In the genomic region with DNA sequence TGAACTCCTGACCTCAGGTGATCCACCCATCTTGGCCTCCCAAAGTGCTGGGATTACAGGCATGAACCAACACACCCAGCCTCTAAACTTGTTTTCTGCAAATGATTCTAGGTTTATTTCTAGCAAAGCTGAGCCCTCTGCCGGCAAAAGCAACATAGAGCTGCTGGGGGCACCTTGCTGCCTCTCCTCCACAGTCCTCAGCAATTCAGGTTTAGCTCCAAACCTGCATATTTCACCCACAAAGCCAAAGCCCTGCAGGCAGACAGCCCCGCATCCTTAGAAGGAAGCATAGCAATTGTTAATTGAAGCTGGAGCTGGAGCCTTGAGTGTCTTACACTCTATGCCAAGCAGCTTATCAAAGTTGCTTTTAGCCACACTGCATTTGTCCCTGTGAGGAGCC, we compare ENCODE assay signal across 16 cellular contexts. TPM values are rescaled to one million over a fixed set of nuclear protein-coding genes. Genes with fewer than 3 reads are reported as not detected.
"Had no signal": no experiment of that assay in that cellular context is flagged by ENCODE, and none has a peak within 500 bp of the region (broad histone marks: within the 10 kb centered on the region; RNA-seq: fewer than 3 reads in every experiment).

No MANE protein-coding gene starts in this region.

- H3K4me3 ChIP-seq: lung, skin epidermis, thyroid gland, vagina had no signal

- DNase-seq: activated CD4-positive, alpha-beta memory T cell treated with anti-CD3 and anti-CD28 coated beads for 36 hours; activated gamma-delta T cell treated with Interleukin-2 at 50 U/mL for 16 hours; activated naive CD8-positive, alpha-beta T cell treated with anti-CD3 and anti-CD28 coated beads, Interleukin-2, amount 50 U/mL, for 24 hours; activated T-cell treated with anti-CD3 and anti-CD28 coated beads, Interleukin-2, amount 50 U/mL, for 48 hours; central memory CD4-positive, alpha-beta T cell; cortex of kidney; effector CD8-positive, alpha-beta T cell; immature natural killer cell; midbrain; naive B cell; posterior cingulate gyrus; thyroid gland had no signal

- FAIRE-seq: astrocyte had no signal

- ATAC-seq: activated naive CD8-positive, alpha-beta T cell treated with anti-CD3 and anti-CD28 coated beads, Interleukin-2, amount 50 U/mL, for 24 hours had no signal

RNA-seq across cellular contexts. Expression of a gene that starts 54.6 kb away (rescaled TPM):
- polyA plus RNA-seq: immature natural killer cell had no signal
